ENCODE assay signal across 18 cellular contexts in the genomic region with DNA sequence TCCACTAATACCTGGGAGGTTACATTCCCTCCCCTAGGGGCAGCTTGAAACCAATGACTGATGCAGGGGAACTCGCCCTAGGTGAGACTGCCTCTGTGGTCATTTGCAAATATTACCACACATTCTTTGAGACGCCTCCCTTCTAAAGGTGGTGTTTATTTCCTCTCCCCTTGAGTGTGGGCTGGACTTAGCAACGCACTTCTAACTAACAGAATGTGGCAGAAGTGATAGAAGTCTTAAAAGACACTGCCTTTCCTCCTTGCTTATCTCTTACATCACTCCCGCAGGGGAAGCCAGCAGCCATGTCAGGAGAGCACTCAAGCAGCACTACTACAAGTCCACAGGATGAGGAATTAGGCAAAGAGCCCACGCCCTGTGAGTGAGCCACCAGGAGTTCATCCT. TPM values are rescaled to one million over a fixed set of nuclear protein-coding genes. Genes with fewer than 3 reads are reported as not detected.
DNase-seq lines count a peak whose midpoint lies in the region; ATAC-seq lines count a peak whose summit lies in the region.
"Had no signal": no experiment of that assay in that cellular context is flagged by ENCODE, and none has a peak within 500 bp of the region (broad histone marks: within the 10 kb centered on the region; RNA-seq: fewer than 3 reads in every experiment).

No MANE protein-coding gene starts in this region.

- H3K4me3 Mint-ChIP-seq in T-helper 1 cell treated with Interleukin-12 subunit alpha and Interleukin-12 subunit beta and Interleukin-4 antibody, amounts not matched to agents 30 μg/mL and 1 μg/mL, for 36 hours = no peak overlapping the region
- H3K4me3 Mint-ChIP-seq in activated naive CD8-positive, alpha-beta T cell treated with anti-CD3 and anti-CD28 coated beads for 36 hours = no peak overlapping the region
- no peak overlapping the region for H3K4me3 Mint-ChIP-seq in natural killer cell treated with Interleukin-12 subunit alpha and Interleukin-12 subunit beta and Interleukin-15 and Interleukin-18, amount 100 ng/mL, for 72 hours
- H3K4me3 Mint-ChIP-seq: brain had no signal

- no peaks in the 10 kb centered on the region for H3K27me3 ChIP-seq in Karpas-422 (ENCODE audit: low read length)
- H3K27me3 ChIP-seq: suprapubic skin had no signal

- no peak overlapping the region for H2AFZ ChIP-seq in Karpas-422 (ENCODE audit: low read length)

- peaks cover 76% of the 10 kb centered on the region for H3K36me3 Mint-ChIP-seq in T-helper 1 cell treated with Interleukin-12 subunit alpha and Interleukin-12 subunit beta and Interleukin-4 antibody, amounts not matched to agents 30 μg/mL and 1 μg/mL, for 36 hours (ENCODE audit: low read depth)
- peaks cover 62% of the 10 kb centered on the region for H3K36me3 Mint-ChIP-seq in activated naive CD8-positive, alpha-beta T cell treated with anti-CD3 and anti-CD28 coated beads for 36 hours
- H3K36me3 Mint-ChIP-seq in natural killer cell treated with Interleukin-12 subunit alpha and Interleukin-12 subunit beta and Interleukin-15 and Interleukin-18, amount 100 ng/mL, for 72 hours = peaks cover 45% of the 10 kb centered on the region
- H3K36me3 Mint-ChIP-seq: brain had no signal

- H3K27me3 Mint-ChIP-seq in T-helper 1 cell treated with Interleukin-12 subunit alpha and Interleukin-12 subunit beta and Interleukin-4 antibody, amounts not matched to agents 30 μg/mL and 1 μg/mL, for 36 hours (ENCODE audit: low read depth) = no peaks in the 10 kb centered on the region
- no peaks in the 10 kb centered on the region for H3K27me3 Mint-ChIP-seq in activated naive CD8-positive, alpha-beta T cell treated with anti-CD3 and anti-CD28 coated beads for 36 hours
- no peaks in the 10 kb centered on the region for H3K27me3 Mint-ChIP-seq in natural killer cell treated with Interleukin-12 subunit alpha and Interleukin-12 subunit beta and Interleukin-15 and Interleukin-18, amount 100 ng/mL, for 72 hours

- peaks cover 43% of the 10 kb centered on the region for H3K4me1 ChIP-seq in Karpas-422 (ENCODE audit: low read length)

- no peak overlapping the region for H3K9ac ChIP-seq in Karpas-422 (ENCODE audit: low read length)

- H3K9me2 ChIP-seq in Karpas-422 (replicated peaks; ENCODE audit: insufficient read depth, low read length) = no peaks in the 10 kb centered on the region

- H3K27ac ChIP-seq in Karpas-422 (ENCODE audit: low read length) = peak overlapping the region; percentile 60
- H3K27ac ChIP-seq: skin epidermis, suprapubic skin, VCaP had no signal

- DNase-seq in T-helper 1 cell (no peak), Karpas-422 (no peak), anterior cingulate cortex (lab: John Stamatoyannopoulos, UW) (no peak), NCI-H146 treated with DMSO at 0.1 percent for 48 hours (lab: John Stamatoyannopoulos, UW; ENCODE audit: unreplicated experiment) (no peak), NCI-H446 treated with DMSO at 0.1 percent for 48 hours (lab: John Stamatoyannopoulos, UW) (no peak)
- DNase-seq in activated naive CD8-positive, alpha-beta T cell treated with anti-CD3 and anti-CD28 coated beads for 36 hours = no peak
- DNase-seq in natural killer cell treated with Interleukin-12 subunit alpha and Interleukin-12 subunit beta and Interleukin-15 and Interleukin-18, amount 100 ng/mL, for 72 hours (ENCODE audit: low spot score) = no peak
- DNase-seq: activated T-cell treated with anti-CD3 and anti-CD28 coated beads, Interleukin-2, amount 50 U/mL, for 48 hours; Kasumi-1; NCI-H187; NCI-H526 had no signal

- peak; percentile 22 to 54 for ATAC-seq in natural killer cell treated with Interleukin-12 subunit alpha and Interleukin-12 subunit beta and Interleukin-15 and Interleukin-18, amount 100 ng/mL, for 72 hours

- H3K9me3 ChIP-seq in Karpas-422 (ENCODE audit: low read length) = no peaks in the 10 kb centered on the region
- H3K9me3 ChIP-seq: suprapubic skin had no signal

- no peak overlapping the region for H3K4me2 ChIP-seq in Karpas-422 (ENCODE audit: low read depth, low read length, poor library complexity, severe bottlenecking)

- H3K4me1 Mint-ChIP-seq in T-helper 1 cell treated with Interleukin-12 subunit alpha and Interleukin-12 subunit beta and Interleukin-4 antibody, amounts not matched to agents 30 μg/mL and 1 μg/mL, for 36 hours (ENCODE audit: low read depth) = peaks cover 55% of the 10 kb centered on the region
- peaks cover 46% of the 10 kb centered on the region for H3K4me1 Mint-ChIP-seq in activated naive CD8-positive, alpha-beta T cell treated with anti-CD3 and anti-CD28 coated beads for 36 hours
- H3K4me1 Mint-ChIP-seq in natural killer cell treated with Interleukin-12 subunit alpha and Interleukin-12 subunit beta and Interleukin-15 and Interleukin-18, amount 100 ng/mL, for 72 hours (ENCODE audit: low read depth in 2 of 2) = peaks cover 52 to 56% of the 10 kb centered on the region in 2 donors

- H3K79me2 ChIP-seq in Karpas-422 (ENCODE audit: low read length) = peaks cover 4% of the 10 kb centered on the region; the same call in 1 of the 2 replicates

- H3K27ac Mint-ChIP-seq in T-helper 1 cell treated with Interleukin-12 subunit alpha and Interleukin-12 subunit beta and Interleukin-4 antibody, amounts not matched to agents 30 μg/mL and 1 μg/mL, for 36 hours = peak overlapping the region; percentile 78
- peak overlapping the region; percentile 86 for H3K27ac Mint-ChIP-seq in activated naive CD8-positive, alpha-beta T cell treated with anti-CD3 and anti-CD28 coated beads for 36 hours
- H3K27ac Mint-ChIP-seq in natural killer cell treated with Interleukin-12 subunit alpha and Interleukin-12 subunit beta and Interleukin-15 and Interleukin-18, amount 100 ng/mL, for 72 hours = peak overlapping the region; percentile 72 to 88

- H3K36me3 ChIP-seq in Karpas-422 (ENCODE audit: insufficient read depth, low read length) = peaks cover 41% of the 10 kb centered on the region

- H3K9me3 Mint-ChIP-seq in T-helper 1 cell treated with Interleukin-12 subunit alpha and Interleukin-12 subunit beta and Interleukin-4 antibody, amounts not matched to agents 30 μg/mL and 1 μg/mL, for 36 hours = no peaks in the 10 kb centered on the region
- H3K9me3 Mint-ChIP-seq in activated naive CD8-positive, alpha-beta T cell treated with anti-CD3 and anti-CD28 coated beads for 36 hours = no peaks in the 10 kb centered on the region
- peaks cover 3% of the 10 kb centered on the region for H3K9me3 Mint-ChIP-seq in natural killer cell treated with Interleukin-12 subunit alpha and Interleukin-12 subunit beta and Interleukin-15 and Interleukin-18, amount 100 ng/mL, for 72 hours

- no peak overlapping the region for H3K4me3 ChIP-seq in Karpas-422 (ENCODE audit: low read length)
- H3K4me3 ChIP-seq: skin epidermis, suprapubic skin had no signal

- H4K20me1 ChIP-seq in Karpas-422 (ENCODE audit: insufficient read depth, low read depth, low read length) = peaks cover 15% of the 10 kb centered on the region; the same call in 1 of the 2 replicates

RNA-seq across cellular contexts. Expression of gene MATN1, which starts 14.7 kb away (rescaled TPM):
- total RNA-seq in Karpas-422 (2014; rRNA removed; shearing (Covaris generic); ENCODE audit: low replicate concordance) = 0.19 and 1.2 TPM in 2 replicates
- total RNA-seq in activated naive CD8-positive, alpha-beta T cell treated with anti-CD3 and anti-CD28 coated beads for 36 hours = 1 to 10 TPM; 1.1 to 1.5 TPM
- 1 to 10 TPM in 1 of 2 donors, under 1 TPM in 1; 0.31 to 1.1 TPM for total RNA-seq in natural killer cell treated with Interleukin-12 subunit alpha and Interleukin-12 subunit beta and Interleukin-15 and Interleukin-18, amount 100 ng/mL, for 72 hours
- total RNA-seq: fibroblast of villous mesenchyme, osteoblast had no signal

RNA-seq across cellular contexts. Expression of gene LAPTM5, which starts 19.5 kb away (rescaled TPM):
- 117 and 184 TPM in 2 replicates for total RNA-seq in Karpas-422 (2014; rRNA removed; shearing (Covaris generic); ENCODE audit: low replicate concordance)
- total RNA-seq in activated naive CD8-positive, alpha-beta T cell treated with anti-CD3 and anti-CD28 coated beads for 36 hours = 100 to 1,000 TPM; 232 to 233 TPM
- total RNA-seq in natural killer cell treated with Interleukin-12 subunit alpha and Interleukin-12 subunit beta and Interleukin-15 and Interleukin-18, amount 100 ng/mL, for 72 hours = 100 to 1,000 TPM; 150 to 153 TPM
- total RNA-seq: fibroblast of villous mesenchyme had no signal
